In genomic region chr7:42183547-42183946, GRCh38 we compare ENCODE assay signal across 23 cellular contexts. TPM values are rescaled to one million over a fixed set of nuclear protein-coding genes. Genes with fewer than 3 reads are reported as not detected.
DNase-seq lines count a peak whose midpoint lies in the region; ATAC-seq, FAIRE-seq and TF ChIP-seq lines count a peak whose summit lies in the region.
"Had no signal": no experiment of that assay in that cellular context is flagged by ENCODE, and none has a peak within 500 bp of the region (broad histone marks: within the 10 kb centered on the region; RNA-seq: fewer than 3 reads in every experiment).

No MANE protein-coding gene starts in this region.

- no peaks in the 10 kb centered on the region for H3F3A ChIP-seq in MM.1S (ENCODE audit: insufficient read depth, low read length)

- TF ChIP-seq EP300 in HepG2 (IDR thresholded peaks at IDR 0.05; ENCODE audit: low read depth in 2 of 2, low read length in 2 of 2): no peak
- no peak for TF ChIP-seq EP300 in HepG2 (CRISPR knock-in tag; IDR thresholded peaks at IDR 0.05; ENCODE audit: borderline replicate concordance)

- no peaks in the 10 kb centered on the region for H3K27me3 ChIP-seq in HepG2 (ENCODE audit: control insufficient read depth in 1 of 2, insufficient read depth in 2 of 2, low read length in 2 of 2)
- H3K27me3 ChIP-seq in right lobe of liver: no peaks in the 10 kb centered on the region
- H3K27me3 ChIP-seq in RWPE2 (ENCODE audit: insufficient read depth, poor library complexity, severe bottlenecking): no peaks in the 10 kb centered on the region
- no peaks in the 10 kb centered on the region for H3K27me3 ChIP-seq in MM.1S (replicated peaks; ENCODE audit: insufficient read depth, low read length)
- H3K27me3 ChIP-seq: adrenal gland, cardiac muscle cell, neutrophil, upper lobe of left lung had no signal

- H4K20me1 ChIP-seq in HepG2 (ENCODE audit: insufficient read depth, low read length) (no peaks in the 10 kb centered on the region), MM.1S (ENCODE audit: insufficient read depth, low read length) (no peaks in the 10 kb centered on the region)

- no peak for TF ChIP-seq CTCF in HepG2 (CRISPR knock-in tag; IDR thresholded peaks at IDR 0.05)
- TF ChIP-seq CTCF in right lobe of liver (IDR thresholded peaks at IDR 0.05): no peak
- TF ChIP-seq CTCF in RWPE2 (IDR thresholded peaks at IDR 0.05; ENCODE audit: poor library complexity, severe bottlenecking): no peak
- no peak for TF ChIP-seq CTCF in fibroblast of villous mesenchyme (IDR thresholded peaks at IDR 0.05; ENCODE audit: insufficient read depth, low read depth, low read length)
- TF ChIP-seq CTCF in lower leg skin (IDR thresholded peaks at IDR 0.05): no peak
- TF ChIP-seq CTCF in MM.1S (IDR thresholded peaks at IDR 0.05; ENCODE audit: low read length): no peak

- no peak overlapping the region for H3K4me3 ChIP-seq in HepG2 (replicated peaks in 1 of 3; ENCODE audit: insufficient read depth in 1 of 3, low read depth in 2 of 3, low read length in 3 of 3)
- no peak overlapping the region for H3K4me3 ChIP-seq in right lobe of liver
- no peak overlapping the region for H3K4me3 ChIP-seq in RWPE2 (ENCODE audit: severe bottlenecking)
- H3K4me3 ChIP-seq in fibroblast of villous mesenchyme (ENCODE audit: low read depth, low read length): no peak overlapping the region
- no peak overlapping the region for H3K4me3 ChIP-seq in lower leg skin (ENCODE audit: low read depth, poor library complexity, severe bottlenecking)
- no peak overlapping the region for H3K4me3 ChIP-seq in MM.1S (ENCODE audit: low read length)
- H3K4me3 ChIP-seq: adrenal gland, cardiac muscle cell, skin epidermis, upper lobe of left lung had no signal

- H3K9me3 ChIP-seq in HepG2 (ENCODE audit: low read length) (no peaks in the 10 kb centered on the region), right lobe of liver (no peaks in the 10 kb centered on the region), RWPE2 (ENCODE audit: severe bottlenecking) (peaks cover 2% of the 10 kb centered on the region), MM.1S (replicated peaks; ENCODE audit: insufficient read depth, low read length) (no peaks in the 10 kb centered on the region)
- H3K9me3 ChIP-seq: adrenal gland, neutrophil, upper lobe of left lung had no signal

- no peak for FAIRE-seq in HepG2 (lab: Jason Lieb, UNC)
- FAIRE-seq: GM12891 had no signal

- TF ChIP-seq POLR2A in HepG2 (IDR thresholded peaks at IDR 0.05; ENCODE audit: insufficient read depth in 1 of 2, low read depth in 2 of 2, low read length in 2 of 2) (no peak), right lobe of liver (IDR thresholded peaks at IDR 0.05) (no peak), lower leg skin (IDR thresholded peaks at IDR 0.05) (no peak)

- H3K9me2 ChIP-seq in MM.1S (replicated peaks; ENCODE audit: insufficient read depth, low read length): no peaks in the 10 kb centered on the region

- no peak for TF ChIP-seq RAD21 in HepG2 (CRISPR knock-in tag; IDR thresholded peaks at IDR 0.05)

- BruUV-seq in HepG2 (replicated peaks; lab: Mats Ljungman, UMichigan): no TSS peak

- H3K27ac ChIP-seq in HepG2 (ENCODE audit: extremely low read length, insufficient read depth, low read length): no peak overlapping the region
- no peak overlapping the region for H3K27ac ChIP-seq in right lobe of liver
- no peak overlapping the region for H3K27ac ChIP-seq in RWPE2 (ENCODE audit: poor library complexity, severe bottlenecking)
- H3K27ac ChIP-seq in MM.1S (ENCODE audit: low read length): no peak overlapping the region
- H3K27ac ChIP-seq: adrenal gland, cardiac muscle cell, KMS-11, neutrophil, skin epidermis, upper lobe of left lung had no signal

- WGBS in HepG2 (ENCODE audit: low lambda C conversion rate): 45% methylated on average over 5 of the region's 6 CpGs
- 76% methylated on average over 5 of the region's 6 CpGs for WGBS in right lobe of liver (ENCODE audit: insufficient coverage, low coverage, low lambda C conversion rate, missing lambda C conversion rate)
- 78 to 86% methylated on average over 6 of the region's 6 CpGs for WGBS in lower leg skin, 2 donors

- H3K4me1 ChIP-seq in HepG2 (ENCODE audit: insufficient read depth, low read length): no peaks in the 10 kb centered on the region
- H3K4me1 ChIP-seq in right lobe of liver: no peaks in the 10 kb centered on the region
- peaks cover 13% of the 10 kb centered on the region for H3K4me1 ChIP-seq in RWPE2 (ENCODE audit: insufficient read depth, poor library complexity, severe bottlenecking)
- no peaks in the 10 kb centered on the region for H3K4me1 ChIP-seq in MM.1S (ENCODE audit: low read length)
- H3K4me1 ChIP-seq: adrenal gland had no signal

- POLR2A ChIA-PET in HepG2 (lab: Yijun Ruan, JAX): no interaction called here

- H2AFZ ChIP-seq in HepG2 (ENCODE audit: low read length) (no peak overlapping the region), MM.1S (ENCODE audit: low read length) (no peak overlapping the region)

- intact Hi-C loops in HepG2 (cut with micrococcal nuclease; ENCODE audit: unreplicated experiment) (no loop called here), right lobe of liver (cut with DNase I) (no loop called here), lower leg skin (cut with DNase I; ENCODE audit: low total_unique reads) (no loop called here)

- no peak for ATAC-seq in HepG2
- ATAC-seq in right lobe of liver: no peak
- 0 out of 3 replicates have a peak, but pooled peaks have one; percentile 31 for ATAC-seq in RWPE2 (ENCODE audit: low read depth)
- no peak for ATAC-seq in HG02938 (IDR thresholded peaks at IDR 0.05; ENCODE audit: unreplicated experiment)
- ATAC-seq: activated T-cell treated with anti-CD3 and anti-CD28 coated beads, Interleukin-2, amount 50 U/mL, for 4 hours; Panc1 had no signal

- H3K79me2 ChIP-seq in HepG2 (ENCODE audit: insufficient read depth, low read length) (no peaks in the 10 kb centered on the region), MM.1S (ENCODE audit: low read length) (no peaks in the 10 kb centered on the region)

- DNase-seq in HepG2 (ENCODE audit: low spot score) (no peak), right lobe of liver (no peak), RWPE2 (ENCODE audit: low spot score) (no peak), fibroblast of villous mesenchyme (ENCODE audit: low read depth) (peak; percentile 29), lower leg skin (ENCODE audit: low spot score in 2 of 2) (no peak), NCI-H526 treated with DMSO at 0.1 percent for 48 hours (lab: John Stamatoyannopoulos, UW) (no peak), MM.1S (no peak)
- DNase-seq: activated T-cell treated with anti-CD3 and anti-CD28 coated beads, Interleukin-2, amount 50 U/mL, for 4 hours; adrenal gland; DMS79 treated with DMSO at 0.1 percent for 48 hours; MV-4-11; NCI-H1694 treated with DMSO at 0.1 percent for 48 hours; NCI-H2171 treated with DMSO at 0.1 percent for 48 hours; NCI-H524 treated with DMSO at 0.1 percent for 48 hours; stimulated activated CD4-positive, alpha-beta T cell treated with anti-CD3 and anti-CD28 coated beads, Interleukin-1b, Interleukin-23, amount 100 ng/mL, for 48 hours; upper lobe of left lung had no signal

- CTCF ChIA-PET in HepG2 (lab: Yijun Ruan, JAX; ENCODE audit: low intra/inter-chr PET ratio, low total read pairs): no interaction called here

- no peaks in the 10 kb centered on the region for H3K36me3 ChIP-seq in HepG2 (replicated peaks in 1 of 2; ENCODE audit: control insufficient read depth in 1 of 2, insufficient read depth in 2 of 2, low read length in 2 of 2)
- no peaks in the 10 kb centered on the region for H3K36me3 ChIP-seq in right lobe of liver
- no peaks in the 10 kb centered on the region for H3K36me3 ChIP-seq in RWPE2 (ENCODE audit: low read depth)
- no peaks in the 10 kb centered on the region for H3K36me3 ChIP-seq in MM.1S (replicated peaks; ENCODE audit: insufficient read depth, low read length)
- H3K36me3 ChIP-seq: adrenal gland, cardiac muscle cell, neutrophil, upper lobe of left lung had no signal

- in situ Hi-C loops in HepG2 (cut with HindIII; ENCODE audit: extremely low pct_ligation_motif_present, low pct_unique_long_range_greater_than_20kb): no loop called here

- no peak overlapping the region for H3K4me2 ChIP-seq in HepG2 (ENCODE audit: low read depth, low read length)
- no peak overlapping the region for H3K4me2 ChIP-seq in MM.1S (ENCODE audit: low read depth, low read length)
- H3K4me2 ChIP-seq: KMS-11 had no signal

- no peak overlapping the region for H3K9ac ChIP-seq in HepG2 (ENCODE audit: insufficient read depth, low read depth, low read length)
- no peak overlapping the region for H3K9ac ChIP-seq in MM.1S (ENCODE audit: low read length)
- H3K9ac ChIP-seq: KMS-11 had no signal

TF ChIP-seq in HepG2, 621 proteins besides CTCF, POLR2A, EP300 and RAD21 (continues in another document):
- no peak for TF ChIP-seq ZSCAN29 (CRISPR knock-in tag; conservative IDR thresholded peaks at IDR 0.05)
- peak; percentile 63 for TF ChIP-seq NFE2L2 (IDR thresholded peaks at IDR 0.05; ENCODE audit: low read length)
- no peak for TF ChIP-seq CREBL2 (CRISPR knock-in tag; IDR thresholded peaks at IDR 0.05; ENCODE audit: borderline replicate concordance)

RNA-seq across cellular contexts. Expression of gene GLI3, which starts 53.5 kb away (rescaled TPM):
- not detected in 2 replicates for total RNA-seq in HepG2 (2016; rRNA removed; fragmentation: Illumina TruSeq; extraction: Trizol)
- not detected in 2 replicates for total RNA-seq in HepG2 (2016; cell fraction: cytosol; rRNA removed; fragmentation: Illumina TruSeq; extraction: Trizol; ENCODE audit: low read depth)
- total RNA-seq in HepG2 (2016; cell fraction: insoluble cytoplasmic fraction; rRNA removed; fragmentation: Illumina TruSeq; extraction: Trizol): not detected in 2 replicates
- total RNA-seq in HepG2 (2016; cell fraction: membrane; rRNA removed; fragmentation: Illumina TruSeq; extraction: Trizol): not detected in 2 replicates
- not detected in 2 replicates for total RNA-seq in HepG2 (2016; cell fraction: nucleus; rRNA removed; fragmentation: Illumina TruSeq; extraction: Trizol)
- polyA plus RNA-seq in HepG2 (2011; rRNA removed): not detected in 2 replicates
- not detected in 2 replicates for polyA plus RNA-seq in HepG2 (2011; cell fraction: cytosol; rRNA removed)
- not detected in 2 replicates for polyA plus RNA-seq in HepG2 (2011; cell fraction: nucleus; rRNA removed)
- polyA plus RNA-seq in HepG2 (2012): not detected in 2 replicates
- not detected in 2 replicates for polyA plus RNA-seq in HepG2 (2016; cell fraction: cytosol; fragmentation: Illumina TruSeq; extraction: Trizol; ENCODE audit: low read depth)
- polyA plus RNA-seq in HepG2 (2016; cell fraction: insoluble cytoplasmic fraction; fragmentation: Illumina TruSeq; extraction: Trizol; ENCODE audit: low read depth): not detected in 2 replicates
- not detected in 2 replicates for polyA plus RNA-seq in HepG2 (2016; cell fraction: membrane; fragmentation: Illumina TruSeq; extraction: Trizol; ENCODE audit: low read depth)
- polyA plus RNA-seq in HepG2 (2016; cell fraction: nucleus; fragmentation: Illumina TruSeq; extraction: Trizol; ENCODE audit: insufficient read depth, low read depth): not detected in 2 replicates
- polyA minus RNA-seq in HepG2 (2011; rRNA and poly(A)+ RNA removed; ENCODE audit: low replicate concordance): 1.8 TPM in 1 of 2 replicates, not detected in the other
- polyA minus RNA-seq in HepG2 (2011; cell fraction: cytosol; rRNA and poly(A)+ RNA removed): not detected in 2 replicates
- polyA minus RNA-seq in HepG2 (2011; cell fraction: nucleus; rRNA and poly(A)+ RNA removed): not detected in 2 replicates
- under 1 TPM; 0.12 to 0.95 (median 0.21) TPM for total RNA-seq in right lobe of liver
- 4.3 and 7.1 TPM in 2 replicates for total RNA-seq in fibroblast of villous mesenchyme
- 10 to 100 TPM; 16.4 to 28.2 (median 18.3) TPM for total RNA-seq in lower leg skin
